1 cellular context compared by ENCODE assay signal in genomic region chr2:182880100-182880499, GRCh38. TPM values are rescaled to one million over a fixed set of nuclear protein-coding genes. Genes with fewer than 3 reads are reported as not detected.
"Had no signal": no experiment of that assay in that cellular context is flagged by ENCODE, and none has a peak within 500 bp of the region (broad histone marks: within the 10 kb centered on the region; RNA-seq: fewer than 3 reads in every experiment).

No MANE protein-coding gene starts in this region.

RNA-seq across cellular contexts. Expression of gene FRZB, which starts 13.7 kb away (rescaled TPM):
- total RNA-seq: GM12878 had no signal
